Comparison of ENCODE assay signal across 30 cellular contexts in the genomic region with DNA sequence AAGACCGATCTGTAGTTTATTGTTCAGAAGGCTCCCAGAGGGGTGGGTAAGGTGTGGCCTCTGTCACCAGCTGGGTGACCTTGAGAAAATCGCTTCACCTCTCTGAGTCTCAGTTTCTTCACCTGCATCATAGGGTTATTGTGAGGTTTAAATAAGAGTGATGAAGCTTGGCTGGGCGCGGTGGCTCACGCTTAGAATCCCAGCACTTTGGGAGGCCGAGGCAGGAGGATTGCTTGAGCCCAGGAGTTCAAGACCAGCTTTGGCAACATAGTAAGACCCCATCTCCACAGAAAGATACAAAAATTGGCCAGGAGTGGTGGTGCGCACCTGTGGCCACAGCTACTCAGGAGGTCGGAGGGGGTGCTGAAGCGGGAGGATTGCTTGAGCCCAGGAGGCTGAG. TPM values are rescaled to one million over a fixed set of nuclear protein-coding genes. Genes with fewer than 3 reads are reported as not detected.
"Had no signal": no experiment of that assay in that cellular context is flagged by ENCODE, and none has a peak within 500 bp of the region (broad histone marks: within the 10 kb centered on the region; RNA-seq: fewer than 3 reads in every experiment).

No MANE protein-coding gene starts in this region.

- H3K27me3 ChIP-seq: brain microvascular endothelial cell, MG63 had no signal

- H3K27ac Mint-ChIP-seq: activated CD4-positive, alpha-beta T cell treated with anti-CD3 and anti-CD28 coated beads, Interleukin-2, amount 10 ng/mL, durations not matched to agents 24 days and 14 days; activated CD8-positive, alpha-beta T cell treated with anti-CD3 and anti-CD28 coated beads for 36 hours; activated naive CD8-positive, alpha-beta T cell treated with anti-CD3 and anti-CD28 coated beads for 36 hours; activated T-cell treated with anti-CD3 and anti-CD28 coated beads, Interleukin-2, amount 50 U/mL, for 72 hours; activated T-helper 17 cell treated with anti-CD3 and anti-CD28 coated beads, Interleukin-2, amount 50 U/mL, for 72 hours had no signal

- H3K9me3 Mint-ChIP-seq: activated CD4-positive, alpha-beta T cell treated with anti-CD3 and anti-CD28 coated beads, Interleukin-2, amount 10 ng/mL, durations not matched to agents 24 days and 14 days; activated CD8-positive, alpha-beta T cell treated with anti-CD3 and anti-CD28 coated beads for 36 hours; activated naive CD8-positive, alpha-beta T cell treated with anti-CD3 and anti-CD28 coated beads for 36 hours; activated T-cell treated with anti-CD3 and anti-CD28 coated beads, Interleukin-2, amount 50 U/mL, for 72 hours; activated T-helper 17 cell treated with anti-CD3 and anti-CD28 coated beads, Interleukin-2, amount 50 U/mL, for 72 hours had no signal

- DNase-seq: activated CD4-positive, alpha-beta T cell treated with anti-CD3 and anti-CD28 coated beads, Interleukin-2, amount 10 ng/mL, durations not matched to agents 24 days and 14 days; activated CD4-positive, alpha-beta T cell treated with anti-CD3 and anti-CD28 coated beads, Interleukin-2, amount 50 U/mL, for 4 hours; activated CD8-positive, alpha-beta T cell treated with anti-CD3 and anti-CD28 coated beads for 36 hours; activated naive CD4-positive, alpha-beta T cell; activated naive CD4-positive, alpha-beta T cell treated with anti-CD3 and anti-CD28 coated beads, Interleukin-2, amount 50 U/mL, for 16 hours; activated naive CD8-positive, alpha-beta T cell treated with anti-CD3 and anti-CD28 coated beads for 36 hours; activated T-cell treated with anti-CD3 and anti-CD28 coated beads, Interleukin-2, amount 50 U/mL, for 1 hour; activated T-cell treated with anti-CD3 and anti-CD28 coated beads, Interleukin-2, amount 50 U/mL, for 72 hours; amniotic stem cell; brain microvascular endothelial cell; Kasumi-1; KG1; MG63; NCI-H1048; NCI-H1105 treated with DMSO at 0.1 percent for 48 hours; NCI-H1436; NCI-H1694; NCI-H1930; NCI-H2081 treated with DMSO at 0.1 percent for 48 hours; NCI-H345; NCI-H524 treated with DMSO at 0.1 percent for 48 hours; PC-9; Right ventricle myocardium superior; T1000 had no signal

- H3K27ac ChIP-seq: brain microvascular endothelial cell, PC-9, RWPE1 had no signal

- H3K4me3 Mint-ChIP-seq: activated CD4-positive, alpha-beta T cell treated with anti-CD3 and anti-CD28 coated beads, Interleukin-2, amount 10 ng/mL, durations not matched to agents 24 days and 14 days; activated CD8-positive, alpha-beta T cell treated with anti-CD3 and anti-CD28 coated beads for 36 hours; activated naive CD8-positive, alpha-beta T cell treated with anti-CD3 and anti-CD28 coated beads for 36 hours; activated T-cell treated with anti-CD3 and anti-CD28 coated beads, Interleukin-2, amount 50 U/mL, for 72 hours; activated T-helper 17 cell treated with anti-CD3 and anti-CD28 coated beads, Interleukin-2, amount 50 U/mL, for 72 hours had no signal

- H3K4me3 ChIP-seq: MG63, PC-9 had no signal

- H3K27me3 Mint-ChIP-seq: activated CD4-positive, alpha-beta T cell treated with anti-CD3 and anti-CD28 coated beads, Interleukin-2, amount 10 ng/mL, durations not matched to agents 24 days and 14 days; activated CD8-positive, alpha-beta T cell treated with anti-CD3 and anti-CD28 coated beads for 36 hours; activated naive CD8-positive, alpha-beta T cell treated with anti-CD3 and anti-CD28 coated beads for 36 hours had no signal

- H3K9me3 ChIP-seq: MG63 had no signal

- H3K36me3 Mint-ChIP-seq: activated naive CD8-positive, alpha-beta T cell treated with anti-CD3 and anti-CD28 coated beads for 36 hours had no signal

- H3K36me3 ChIP-seq: brain microvascular endothelial cell, MG63 had no signal

- ATAC-seq: activated CD8-positive, alpha-beta T cell treated with anti-CD3 and anti-CD28 coated beads for 36 hours; activated T-cell treated with anti-CD3 and anti-CD28 coated beads, Interleukin-2, amount 50 U/mL, for 72 hours; activated T-helper 17 cell treated with anti-CD3 and anti-CD28 coated beads, Interleukin-2, amount 50 U/mL, for 72 hours had no signal

- H3K4me1 Mint-ChIP-seq: activated CD4-positive, alpha-beta T cell treated with anti-CD3 and anti-CD28 coated beads, Interleukin-2, amount 10 ng/mL, durations not matched to agents 24 days and 14 days; activated naive CD8-positive, alpha-beta T cell treated with anti-CD3 and anti-CD28 coated beads for 36 hours; activated T-helper 17 cell treated with anti-CD3 and anti-CD28 coated beads, Interleukin-2, amount 50 U/mL, for 72 hours had no signal

RNA-seq across cellular contexts. Expression of a gene that starts 36.0 kb away (rescaled TPM):
- total RNA-seq: activated CD8-positive, alpha-beta memory T cell treated with anti-CD3 and anti-CD28 coated beads for 36 hours; activated CD8-positive, alpha-beta T cell treated with anti-CD3 and anti-CD28 coated beads for 36 hours; activated naive CD8-positive, alpha-beta T cell treated with anti-CD3 and anti-CD28 coated beads for 36 hours; activated T-helper 17 cell treated with anti-CD3 and anti-CD28 coated beads, Interleukin-2, amount 50 U/mL, for 72 hours; NCI-H460; T-helper 2 cell treated with Interferon-gamma antibody and Interleukin-4, amounts not matched to agents 100 ng/mL and 5 ng/mL, for 36 hours had no signal
- polyA plus RNA-seq: aorta had no signal
